In genomic region chr20:11050350-11050749, GRCh38 we compare ENCODE assay signal across 28 cellular contexts.
"Had no signal": no experiment of that assay in that cellular context is flagged by ENCODE, and none has a peak within 500 bp of the region (broad histone marks: within the 10 kb centered on the region; RNA-seq: fewer than 3 reads in every experiment).

No MANE protein-coding gene starts in this region.

- H3K4me3 ChIP-seq: neural progenitor cell, ovary, psoas muscle, skin epidermis, smooth muscle cell, spleen, suprapubic skin, testis, tibial artery, transverse colon, upper lobe of right lung, uterus had no signal

- H2AFZ ChIP-seq: neural progenitor cell, parathyroid adenoma had no signal

- H3K4me2 ChIP-seq: neural progenitor cell, smooth muscle cell had no signal

- ATAC-seq: natural killer cell; psoas muscle; right cardiac atrium; sciatic nerve; stimulated activated memory B cell treated with anti-CD40 and anti-IgM and Interleukin-4, amounts not matched to agents 10 μg/mL and 1 μg/mL and 100 μg/mL, for 72 hours; stimulated activated naive CD8-positive, alpha-beta T cell treated with anti-CD3 and anti-CD28 coated beads, Interleukin-15, amount 100 ng/mL, for 72 hours; stimulated activated naive CD8-positive, alpha-beta T cell treated with anti-CD3 and anti-CD28 coated beads, Interleukin-15, Interleukin-2, amounts not matched to agents 100 U/mL and 50 U/mL, for 24 hours; upper lobe of right lung had no signal

- H3K27me3 ChIP-seq: neural progenitor cell, ovary, spleen, suprapubic skin, testis, tibial artery, transverse colon, upper lobe of right lung, uterus had no signal

- DNase-seq: natural killer cell; occipital lobe; ovary; posterior cingulate gyrus; psoas muscle; right cardiac atrium; spleen; stimulated activated CD4-positive, alpha-beta T cell treated with anti-CD3 and anti-CD28 coated beads, Interleukin-12 subunit alpha, Interleukin-12 subunit beta, amount 100 ng/mL, for 4 hours; stimulated activated CD4-positive, alpha-beta T cell treated with anti-CD3 and anti-CD28 coated beads, Interleukin-1b, Interleukin-23, amount 100 ng/mL, for 48 hours; stimulated activated CD4-positive, alpha-beta T cell treated with anti-CD3 and anti-CD28 coated beads, Interleukin-4, amount 100 ng/mL, for 1 hour; stimulated activated CD4-positive, alpha-beta T cell treated with anti-CD3 and anti-CD28 coated beads, Interleukin-4, amount 100 ng/mL, for 4 hours; stimulated activated CD8-positive, alpha-beta memory T cell treated with anti-CD3 and anti-CD28 coated beads, Interleukin-4, amount 100 ng/mL, for 48 hours; stimulated activated naive CD4-positive, alpha-beta T cell; stimulated activated naive CD8-positive, alpha-beta T cell treated with anti-CD3 and anti-CD28 coated beads, Interleukin-15, amount 100 ng/mL, for 72 hours; stimulated activated naive CD8-positive, alpha-beta T cell treated with anti-CD3 and anti-CD28 coated beads, Interleukin-15, Interleukin-2, amounts not matched to agents 100 U/mL and 50 U/mL, for 24 hours; substantia nigra; testis; tibial artery; transverse colon; upper lobe of right lung; uterus had no signal

- H3K4me1 ChIP-seq: parathyroid adenoma, psoas muscle, spleen, suprapubic skin, testis, upper lobe of right lung, uterus had no signal

- H3K27ac ChIP-seq: neural progenitor cell, ovary, parathyroid adenoma, psoas muscle, skin epidermis, spleen, suprapubic skin, testis, tibial artery, transverse colon, upper lobe of right lung, uterus had no signal

- H3K9me3 ChIP-seq: ovary, psoas muscle, spleen, suprapubic skin, testis, tibial artery, transverse colon, upper lobe of right lung, uterus had no signal

- H3K36me3 ChIP-seq: neural progenitor cell, ovary, spleen, suprapubic skin, tibial artery, transverse colon, upper lobe of right lung, uterus had no signal

- H3K9ac ChIP-seq: neural progenitor cell, parathyroid adenoma had no signal
